10 cellular contexts compared by ENCODE assay signal in the genomic region with DNA sequence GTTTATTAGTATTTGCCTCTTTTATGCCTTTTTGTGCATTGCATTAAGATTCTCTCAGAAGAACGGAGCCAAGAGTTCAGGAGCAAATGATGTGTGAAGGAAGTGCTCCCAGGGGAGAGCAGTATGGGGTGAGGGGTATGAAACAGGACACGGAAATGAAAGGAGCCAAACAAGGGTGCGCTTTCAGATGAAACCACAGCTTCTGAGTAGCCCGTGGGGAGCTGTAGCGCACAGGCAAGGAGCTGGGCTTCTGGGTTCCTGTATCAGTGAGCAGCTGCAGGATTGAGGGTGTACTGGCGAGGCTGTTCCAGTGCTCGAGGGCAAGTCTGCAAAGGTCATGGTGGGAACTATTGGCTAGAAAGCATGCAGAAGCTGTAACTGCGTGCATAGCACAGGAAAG. TPM values are rescaled to one million over a fixed set of nuclear protein-coding genes. Genes with fewer than 3 reads are reported as not detected.
A peak's percentile ranks its signal among the peaks of the same experiment; 100 is the strongest.
DNase-seq lines count a peak whose midpoint lies in the region; ATAC-seq, FAIRE-seq and TF ChIP-seq lines count a peak whose summit lies in the region.
"Had no signal": no experiment of that assay in that cellular context is flagged by ENCODE, and none has a peak within 500 bp of the region (broad histone marks: within the 10 kb centered on the region; RNA-seq: fewer than 3 reads in every experiment).

No MANE protein-coding gene starts in this region.

- no peak overlapping the region for H3K27ac ChIP-seq in stomach
- H3K27ac ChIP-seq in CD4-positive, alpha-beta T cell (ENCODE audit: low read depth, low read length) = no peak overlapping the region
- H3K27ac ChIP-seq: pancreas had no signal

- DNase-seq in GM18507 (ENCODE audit: extremely low spot score, insufficient read length, low read depth) (peak; percentile 7), MV-4-11 (lab: John Stamatoyannopoulos, UW) (peak; percentile 71), germinal center (ENCODE audit: low spot score) (peak; percentile 68), amniotic stem cell (lab: John Stamatoyannopoulos, UW) (no peak), stomach (no peak)
- DNase-seq in CD4-positive, alpha-beta T cell = no peak
- DNase-seq: pancreas had no signal

- no peak for TF ChIP-seq POLR2A in stomach (IDR thresholded peaks at IDR 0.05)

- ATAC-seq in GM21825 (IDR thresholded peaks at IDR 0.05; ENCODE audit: unreplicated experiment) = peak; percentile 82
- no peak for ATAC-seq in CD4-positive, alpha-beta T cell (ENCODE audit: poor library complexity)
- no peak for ATAC-seq in HG02571 (IDR thresholded peaks at IDR 0.05; ENCODE audit: unreplicated experiment)

- H3K27me3 ChIP-seq in stomach = peaks cover 0 to 4% (median 0%) of the 10 kb centered on the region in 3 donors
- no peaks in the 10 kb centered on the region for H3K27me3 ChIP-seq in CD4-positive, alpha-beta T cell (ENCODE audit: control insufficient read depth, insufficient read depth, low read length)
- H3K27me3 ChIP-seq: pancreas had no signal

- POLR2A ChIA-PET in CD4-positive, alpha-beta T cell (lab: Charles Lee) = no interaction called here

- WGBS in stomach, 5 donors = 50 to 74% (median 68%) methylated on average over 8 of the region's 8 CpGs

- H3K27me3 Mint-ChIP-seq in CD4-positive, alpha-beta T cell = peaks cover 9% of the 10 kb centered on the region

- H3K4me3 Mint-ChIP-seq in CD4-positive, alpha-beta T cell = no peak overlapping the region

- no peak overlapping the region for H3K27ac Mint-ChIP-seq in CD4-positive, alpha-beta T cell

- intact Hi-C loops in stomach (cut with DNase I; ENCODE audit: low total_unique reads) = loop anchor here (10.0 kb wide), 1 partner anchor 1295 kb away; no protein-coding TSS in a partner anchor
- intact Hi-C loops in CD4-positive, alpha-beta T cell (cut with DNase I, micrococcal nuclease) = no loop called here

- CTCF ChIA-PET in CD4-positive, alpha-beta T cell (lab: Charles Lee) = no interaction called here

- no peak for FAIRE-seq in GM18507 (lab: Jason Lieb, UNC)
- FAIRE-seq: G401.6, pancreas had no signal

- no peak for TF ChIP-seq CTCF in stomach (IDR thresholded peaks at IDR 0.05)
- TF ChIP-seq CTCF in CD4-positive, alpha-beta T cell (IDR thresholded peaks at IDR 0.05) = no peak

- peaks cover 3 to 20% (median 16%) of the 10 kb centered on the region in 4 donors for H3K36me3 ChIP-seq in stomach

- no peaks in the 10 kb centered on the region for H3K4me1 ChIP-seq in stomach
- H3K4me1 ChIP-seq: pancreas had no signal

- no peaks in the 10 kb centered on the region for H3K4me1 Mint-ChIP-seq in CD4-positive, alpha-beta T cell (ENCODE audit: low read depth)

- no peak for TF ChIP-seq EP300 in stomach (IDR thresholded peaks at IDR 0.05)

- no peaks in the 10 kb centered on the region for H3K9me3 Mint-ChIP-seq in CD4-positive, alpha-beta T cell

- H3K4me3 ChIP-seq in stomach = no peak overlapping the region
- H3K4me3 ChIP-seq: pancreas had no signal

- no peaks in the 10 kb centered on the region for H3K9me3 ChIP-seq in stomach
- H3K9me3 ChIP-seq in CD4-positive, alpha-beta T cell (ENCODE audit: control insufficient read depth, low read length) = no peaks in the 10 kb centered on the region
- H3K9me3 ChIP-seq: pancreas had no signal

- H3K36me3 Mint-ChIP-seq in CD4-positive, alpha-beta T cell (ENCODE audit: low read depth) = peaks cover 29% of the 10 kb centered on the region

RNA-seq across cellular contexts. Expression of gene ANKEF1, which starts 25.4 kb away (rescaled TPM):
- total RNA-seq in stomach = 1 to 10 TPM in 4 of 5 donors, under 1 TPM in 1; 0.58 to 9.4 (median 1.3) TPM
- 1 to 10 TPM; 1.5 to 2.0 (median 1.7) TPM for polyA plus RNA-seq in stomach
- total RNA-seq in CD4-positive, alpha-beta T cell = 1 to 10 TPM; 1.3 TPM

Comparison
In these comparisons a context has a peak if more than half of its experiments do, and no peak if none do; other contexts are left out.
1. DNase-seq: peak in GM18507 (single experiment), MV-4-11 (single experiment) and germinal center (single experiment); none in amniotic stem cell (single experiment), stomach (single experiment) and CD4-positive, alpha-beta T cell (0 of 10).